ENCODE assay signal across 8 cellular contexts in the genomic region with DNA sequence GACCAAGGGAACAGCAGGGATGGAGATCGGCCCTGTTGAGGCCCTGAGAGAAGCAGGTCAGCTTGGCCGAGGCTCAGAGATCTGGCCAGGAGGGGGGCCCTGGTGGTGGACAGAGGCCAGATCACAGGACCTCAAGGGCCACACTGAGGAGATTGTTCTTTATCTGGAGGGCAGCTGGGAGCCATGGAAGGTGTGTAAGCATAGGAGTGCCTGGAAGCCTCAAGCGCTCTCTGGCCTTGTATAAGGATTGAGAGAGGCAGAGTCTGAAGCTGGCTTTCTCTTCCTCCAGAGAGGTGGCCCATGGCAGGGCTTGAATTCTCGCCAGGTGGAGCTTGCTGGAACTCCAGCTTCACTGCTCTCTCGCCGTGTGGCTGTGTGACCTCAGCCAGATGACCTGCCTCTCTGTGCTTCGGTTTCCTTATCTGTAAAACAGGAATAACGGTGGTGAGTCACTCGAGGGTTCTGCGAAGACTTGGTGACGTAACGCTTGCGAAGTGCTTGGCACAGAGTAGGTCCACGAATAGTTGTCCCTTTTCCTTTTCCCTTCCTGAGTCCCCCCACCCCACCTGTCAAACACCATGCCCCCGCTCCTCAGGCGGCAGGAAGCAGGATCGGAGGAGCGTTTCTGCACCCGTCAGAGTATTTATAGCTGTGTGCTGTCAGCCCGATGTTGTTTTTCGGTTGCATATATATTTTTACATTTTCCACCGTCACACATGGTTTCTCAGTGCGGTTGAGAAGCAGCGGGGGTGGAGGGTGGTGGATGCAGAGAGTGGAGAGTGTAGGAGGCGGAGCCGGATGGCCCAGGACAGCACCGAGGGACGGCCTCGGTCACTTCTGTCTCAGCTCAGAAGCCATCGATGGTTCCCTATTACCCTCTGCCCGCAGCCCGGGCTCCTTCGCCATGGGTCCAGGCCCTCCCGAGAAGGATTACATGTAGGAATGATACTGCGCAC. TPM values are rescaled to one million over a fixed set of nuclear protein-coding genes. Genes with fewer than 3 reads are reported as not detected.
DNase-seq lines count a peak whose midpoint lies in the region; ATAC-seq and TF ChIP-seq lines count a peak whose summit lies in the region.

No MANE protein-coding gene starts in this region.

- peak overlapping the region; percentile 57 for H3K27ac ChIP-seq in layer of hippocampus (ENCODE audit: low read depth, low read length)
- H3K27ac ChIP-seq in SJCRH30, result no peak overlapping the region
- H3K27ac ChIP-seq in tibial nerve, result peak overlapping the region in 1 of 4 donors; percentile 74

- peak; percentile 69 for ATAC-seq in GM21515 (IDR thresholded peaks at IDR 0.05; ENCODE audit: unreplicated experiment)

- H3K9me3 ChIP-seq in SJCRH30 (replicated peaks), result no peaks in the 10 kb centered on the region
- H3K9me3 ChIP-seq in tibial nerve, result no peaks in the 10 kb centered on the region

- no peak for TF ChIP-seq POLR2A in tibial nerve (IDR thresholded peaks at IDR 0.05)

- WGBS in tibial nerve, 2 donors, result 69 to 76% methylated on average over 35 of the region's 35 CpGs

- H3K36me3 ChIP-seq in SJCRH30 (no peaks in the 10 kb centered on the region), tibial nerve (no peaks in the 10 kb centered on the region)

- peak; percentile 45 for DNase-seq in CMK (ENCODE audit: low read depth)
- peak; percentile 51 to 68 for DNase-seq in Kasumi-1 (lab: John Stamatoyannopoulos, UW)
- DNase-seq in activated T-cell treated with anti-CD3 and anti-CD28 coated beads for 4 hours, result peak; percentile 41
- DNase-seq in stimulated activated CD8-positive, alpha-beta memory T cell treated with anti-CD3 and anti-CD28 coated beads, Interleukin-4, amount 100 ng/mL, for 4 hours (ENCODE audit: low read depth in 2 of 2, low spot score in 1 of 2), result peak; percentile 22 to 51
- DNase-seq in SJCRH30, result no peak
- DNase-seq in tibial nerve (ENCODE audit: low spot score in 2 of 2), result no peak

- TF ChIP-seq CTCF in tibial nerve (IDR thresholded peaks at IDR 0.05), result no peak

- H3K27me3 ChIP-seq in layer of hippocampus (ENCODE audit: control insufficient read depth, insufficient read depth, low read length) (no peaks in the 10 kb centered on the region), SJCRH30 (no peaks in the 10 kb centered on the region), tibial nerve (no peaks in the 10 kb centered on the region)

- no peak for TF ChIP-seq EP300 in tibial nerve (IDR thresholded peaks at IDR 0.05)

- H3K4me3 ChIP-seq in SJCRH30 (no peak overlapping the region), tibial nerve (peak overlapping the region in 1 of 4 donors; percentile 19)

- H3K4me1 ChIP-seq in SJCRH30 (peaks cover 5% of the 10 kb centered on the region), tibial nerve (peaks cover 0 to 25% (median 13%) of the 10 kb centered on the region in 4 donors)

RNA-seq across cellular contexts. Expression of a gene that starts 17.0 kb away (rescaled TPM):
- total RNA-seq in SJCRH30 (2014; rRNA removed; shearing (Covaris generic)), result 0.08 TPM in 1 of 2 replicates, not detected in the other
- under 1 TPM in 2 of 4 donors, not detected in 2; under 0.01 to 0.44 TPM for total RNA-seq in tibial nerve

Comparison
In these comparisons a context has a peak if more than half of its experiments do, and no peak if none do; other contexts are left out.
1. DNase-seq: peak in CMK (single experiment), Kasumi-1 (2 of 2), activated T-cell treated with anti-CD3 and anti-CD28 coated beads for 4 hours (single experiment) and stimulated activated CD8-positive, alpha-beta memory T cell treated with anti-CD3 and anti-CD28 coated beads, Interleukin-4, amount 100 ng/mL, for 4 hours (2 of 2); none in SJCRH30 (0 of 2) and tibial nerve (0 of 2).